Comparison of ENCODE assay signal across 8 cellular contexts in genomic region chr1:201481761-201482493, GRCh38. TPM values are rescaled to one million over a fixed set of nuclear protein-coding genes. Genes with fewer than 3 reads are reported as not detected.
DNase-seq lines count a peak whose midpoint lies in the region; ATAC-seq and TF ChIP-seq lines count a peak whose summit lies in the region.

No MANE protein-coding gene starts in this region.

- peaks cover 10% of the 10 kb centered on the region for H3K36me3 Mint-ChIP-seq in T-helper 1 cell treated with Interleukin-12 subunit alpha and Interleukin-12 subunit beta and Interleukin-4 antibody, amounts not matched to agents 30 μg/mL and 1 μg/mL, for 36 hours (ENCODE audit: low read depth)

- peaks cover 24% of the 10 kb centered on the region for H3K4me1 Mint-ChIP-seq in T-helper 1 cell treated with Interleukin-12 subunit alpha and Interleukin-12 subunit beta and Interleukin-4 antibody, amounts not matched to agents 30 μg/mL and 1 μg/mL, for 36 hours (ENCODE audit: low read depth)

- H3K4me1 ChIP-seq in right atrium auricular region (peaks cover 0 to 38% of the 10 kb centered on the region in 2 donors), uterus (peaks cover 6 to 15% of the 10 kb centered on the region in 2 donors)

- H3K27me3 Mint-ChIP-seq in T-helper 1 cell treated with Interleukin-12 subunit alpha and Interleukin-12 subunit beta and Interleukin-4 antibody, amounts not matched to agents 30 μg/mL and 1 μg/mL, for 36 hours (ENCODE audit: low read depth), result peaks cover 16% of the 10 kb centered on the region

- DNase-seq in NCI-H1092 treated with DMSO at 0.1 percent for 48 hours (lab: John Stamatoyannopoulos, UW) (peak; percentile 81), amniotic epithelial cell (ENCODE audit: low read depth) (peak; percentile 71), right atrium auricular region (ENCODE audit: low spot score) (peak; percentile 91), putamen (ENCODE audit: low spot score) (peak; percentile 83), uterus (peak; percentile 91 to 93)

- no peak overlapping the region for H3K27ac Mint-ChIP-seq in T-helper 1 cell treated with Interleukin-12 subunit alpha and Interleukin-12 subunit beta and Interleukin-4 antibody, amounts not matched to agents 30 μg/mL and 1 μg/mL, for 36 hours

- peaks cover 35% of the 10 kb centered on the region for H3K36me3 ChIP-seq in right atrium auricular region
- H3K36me3 ChIP-seq in uterus, result no peaks in the 10 kb centered on the region

- TF ChIP-seq POLR2A in uterus (IDR thresholded peaks at IDR 0.05), result peak in 1 of 2 donors; percentile 25

- H3K9me3 ChIP-seq in right atrium auricular region, result no peaks in the 10 kb centered on the region
- no peaks in the 10 kb centered on the region for H3K9me3 ChIP-seq in uterus

- H3K4me3 ChIP-seq in right atrium auricular region, result peak overlapping the region; percentile 6 to 34
- H3K4me3 ChIP-seq in uterus, result peak overlapping the region; percentile 4 to 18

- H3K4me3 Mint-ChIP-seq in T-helper 1 cell treated with Interleukin-12 subunit alpha and Interleukin-12 subunit beta and Interleukin-4 antibody, amounts not matched to agents 30 μg/mL and 1 μg/mL, for 36 hours, result peak overlapping the region; percentile 78

- TF ChIP-seq CTCF in GM12874 (IDR thresholded peaks at IDR 0.05; ENCODE audit: insufficient read depth, low read depth, low read length) (peak; percentile 90), right atrium auricular region (IDR thresholded peaks at IDR 0.05) (peak; percentile 88 to 95), uterus (IDR thresholded peaks at IDR 0.05) (peak; percentile 90 to 98 (median 98))

- H3K27me3 ChIP-seq in right atrium auricular region (no peaks in the 10 kb centered on the region), uterus (no peaks in the 10 kb centered on the region)

- peak overlapping the region; percentile 75 to 80 for H3K27ac ChIP-seq in right atrium auricular region
- peak overlapping the region; percentile 71 to 97 for H3K27ac ChIP-seq in uterus

- intact Hi-C loops in uterus (cut with DNase I; ENCODE audit: low total_unique reads), result loop anchor here (2.0 kb wide), 1 partner anchor 31 kb away; no protein-coding TSS in a partner anchor

- ATAC-seq in HG02642 (IDR thresholded peaks at IDR 0.05; ENCODE audit: poor library complexity, unreplicated experiment), result peak; percentile 80

- H3K9me3 Mint-ChIP-seq in T-helper 1 cell treated with Interleukin-12 subunit alpha and Interleukin-12 subunit beta and Interleukin-4 antibody, amounts not matched to agents 30 μg/mL and 1 μg/mL, for 36 hours, result no peaks in the 10 kb centered on the region

RNA-seq across cellular contexts. Expression of gene PHLDA3, which starts 12.9 kb away (rescaled TPM):
- total RNA-seq in right atrium auricular region (10 to 100 TPM; 29.5 to 31.9 TPM), uterus (10 to 100 TPM; 14.4 to 80.2 (median 43.7) TPM)

RNA-seq across cellular contexts. Expression of gene CSRP1, which starts 25.0 kb away (rescaled TPM):
- 100 to 1,000 TPM; 138 to 719 TPM for total RNA-seq in right atrium auricular region
- 1,000 to 10,000 TPM in 3 of 4 donors, 100 to 1,000 TPM in 1; 913 to 2,516 (median 1,349) TPM for total RNA-seq in uterus

RNA-seq across cellular contexts. Expression of gene NAV1, which starts 57.0 kb away (rescaled TPM):
- total RNA-seq in right atrium auricular region (10 to 100 TPM; 16.3 to 32.1 TPM), uterus (10 to 100 TPM; 25.1 to 86.1 (median 58.5) TPM)

Comparison
In these comparisons a context has a peak if more than half of its experiments do, and no peak if none do; other contexts are left out.
1. Peak in every context shown above with its lines: DNase-seq, ATAC-seq, H3K4me3 ChIP-seq and H3K27ac ChIP-seq.